1 cellular context compared by ENCODE assay signal in the genomic region with DNA sequence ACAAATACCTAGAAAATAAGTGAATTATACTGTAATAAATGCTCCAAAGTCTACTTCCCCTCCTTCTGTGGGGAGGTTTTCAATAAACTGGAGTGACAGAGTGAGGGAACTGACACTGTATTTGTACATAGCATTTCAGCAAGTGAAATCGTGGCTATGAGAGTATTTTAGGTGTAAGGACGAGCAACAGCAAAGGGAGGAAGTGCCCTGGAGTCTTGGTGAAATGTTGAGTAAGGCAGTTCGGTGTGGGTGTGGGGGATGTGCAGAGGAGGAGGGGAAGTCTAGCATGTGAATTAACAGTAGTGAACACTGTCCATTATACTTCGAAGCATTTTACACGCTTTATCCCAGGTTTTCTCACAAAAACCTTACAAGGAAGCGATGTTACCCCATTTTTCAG.
TF ChIP-seq lines count a peak whose summit lies in the region.

No MANE protein-coding gene starts in this region.

TF ChIP-seq in K562, 482 proteins besides CTCF, POLR2A, EP300 and RAD21:
- TF ChIP-seq, protein P1, sequence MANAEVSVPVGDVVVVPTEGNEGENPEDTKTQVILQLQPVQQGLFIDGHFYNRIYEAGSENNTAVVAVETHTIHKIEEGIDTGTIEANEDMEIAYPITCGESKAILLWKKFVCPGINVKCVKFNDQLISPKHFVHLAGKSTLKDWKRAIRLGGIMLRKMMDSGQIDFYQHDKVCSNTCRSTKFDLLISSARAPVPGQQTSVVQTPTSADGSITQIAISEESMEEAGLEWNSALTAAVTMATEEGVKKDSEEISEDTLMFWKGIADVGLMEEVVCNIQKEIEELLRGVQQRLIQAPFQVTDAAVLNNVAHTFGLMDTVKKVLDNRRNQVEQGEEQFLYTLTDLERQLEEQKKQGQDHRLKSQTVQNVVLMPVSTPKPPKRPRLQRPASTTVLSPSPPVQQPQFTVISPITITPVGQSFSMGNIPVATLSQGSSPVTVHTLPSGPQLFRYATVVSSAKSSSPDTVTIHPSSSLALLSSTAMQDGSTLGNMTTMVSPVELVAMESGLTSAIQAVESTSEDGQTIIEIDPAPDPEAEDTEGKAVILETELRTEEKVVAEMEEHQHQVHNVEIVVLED (CRISPR knock-in tag; IDR thresholded peaks at IDR 0.05): no peak
- 0 out of 2 replicates have a peak, but pooled peaks have one; percentile 31 for TF ChIP-seq SPI1 (IDR thresholded peaks at IDR 0.05; ENCODE audit: borderline replicate concordance, low read depth, low read length)
